10 cellular contexts compared by ENCODE assay signal in genomic region chr3:188339410-188340295, GRCh38.
DNase-seq lines count a peak whose midpoint lies in the region; ATAC-seq and TF ChIP-seq lines count a peak whose summit lies in the region.
"Had no signal": no experiment of that assay in that cellular context is flagged by ENCODE, and none has a peak within 500 bp of the region (broad histone marks: within the 10 kb centered on the region; RNA-seq: fewer than 3 reads in every experiment).

No MANE protein-coding gene starts in this region.

- H3K27me3 ChIP-seq in dorsolateral prefrontal cortex (no peaks in the 10 kb centered on the region), endodermal cell (ENCODE audit: control insufficient read depth, insufficient read depth, low read length, poor library complexity, severe bottlenecking) (no peaks in the 10 kb centered on the region)

- no peaks in the 10 kb centered on the region for H3K27me3 Mint-ChIP-seq in endodermal cell (ENCODE audit: insufficient read depth)

- peak; percentile 78 for DNase-seq in activated CD8-positive, alpha-beta memory T cell treated with anti-CD3 and anti-CD28 coated beads for 24 hours
- DNase-seq in stimulated activated CD4-positive, alpha-beta T cell treated with anti-CD3 and anti-CD28 coated beads, Interleukin-12 subunit alpha, Interleukin-12 subunit beta, amount 100 ng/mL, for 4 hours = peak; percentile 20
- DNase-seq in dorsolateral prefrontal cortex (no peak), NCI-H510A treated with DMSO at 0.1 percent for 48 hours (lab: John Stamatoyannopoulos, UW) (no peak), endodermal cell (no peak)
- DNase-seq: GF-D8 had no signal

- TF ChIP-seq CTCF in dorsolateral prefrontal cortex (IDR thresholded peaks at IDR 0.05 in 54 of 56, conservative IDR thresholded peaks at IDR 0.05 in 2 of 56; ENCODE audit: low read depth in 1 of 56, partially characterized antibody in 56 of 56) (no peak), endodermal cell (conservative IDR thresholded peaks at IDR 0.05) (no peak)

- H3K4me3 Mint-ChIP-seq in endodermal cell = no peak overlapping the region

- no peaks in the 10 kb centered on the region for H3K36me3 Mint-ChIP-seq in endodermal cell (ENCODE audit: low read depth)

- no peaks in the 10 kb centered on the region for H3K9me3 Mint-ChIP-seq in endodermal cell

- peaks cover 20% of the 10 kb centered on the region for H3K36me3 ChIP-seq in endodermal cell (ENCODE audit: control insufficient read depth, insufficient read depth, low read length)

- no peak overlapping the region for H3K4me3 ChIP-seq in dorsolateral prefrontal cortex
- no peak overlapping the region for H3K4me3 ChIP-seq in endodermal cell (ENCODE audit: low read length)
- H3K4me3 ChIP-seq: SK-N-MC had no signal

- H3K27ac ChIP-seq in dorsolateral prefrontal cortex = no peak overlapping the region
- H3K27ac ChIP-seq in endodermal cell (ENCODE audit: low read depth, low read length) = no peak overlapping the region
- H3K27ac ChIP-seq: SK-N-MC had no signal

- no peak overlapping the region for H3K9ac ChIP-seq in endodermal cell (ENCODE audit: extremely low read depth, low read length, poor library complexity, severe bottlenecking)

- peaks cover 14% of the 10 kb centered on the region for H3K4me1 Mint-ChIP-seq in endodermal cell

- no peak overlapping the region for H3K27ac Mint-ChIP-seq in endodermal cell

- no peaks in the 10 kb centered on the region for H3K9me3 ChIP-seq in endodermal cell (ENCODE audit: control insufficient read depth, low read length)

- intact Hi-C loops in dorsolateral prefrontal cortex (cut with DNase I) = no loop called here

- peak; percentile 89 for ATAC-seq in GM18867 (IDR thresholded peaks at IDR 0.05; ENCODE audit: unreplicated experiment)
- ATAC-seq in HG02938 (IDR thresholded peaks at IDR 0.05; ENCODE audit: unreplicated experiment) = peak; percentile 88
- ATAC-seq in HG03139 (IDR thresholded peaks at IDR 0.05; ENCODE audit: unreplicated experiment) = no peak

- H3K4me1 ChIP-seq in endodermal cell (ENCODE audit: control insufficient read depth, insufficient read depth, low read length) = peaks cover 5% of the 10 kb centered on the region

- WGBS in endodermal cell (ENCODE audit: insufficient coverage in 1 of 2, insufficient read length in 1 of 2), 2 experiments = 90 to 94% methylated on average over 7 to 11 of the region's 11 CpGs

Comparison
In these comparisons a context has a peak if more than half of its experiments do, and no peak if none do; other contexts are left out.
1. DNase-seq: peak in activated CD8-positive, alpha-beta memory T cell treated with anti-CD3 and anti-CD28 coated beads for 24 hours (single experiment) and stimulated activated CD4-positive, alpha-beta T cell treated with anti-CD3 and anti-CD28 coated beads, Interleukin-12 subunit alpha, Interleukin-12 subunit beta, amount 100 ng/mL, for 4 hours (single experiment); none in dorsolateral prefrontal cortex (0 of 10), NCI-H510A treated with DMSO at 0.1 percent for 48 hours (single experiment) and endodermal cell (single experiment).